In genomic region chr2:171436307-171436706, GRCh38 we compare ENCODE assay signal across 12 cellular contexts. TPM values are rescaled to one million over a fixed set of nuclear protein-coding genes. Genes with fewer than 3 reads are reported as not detected.
DNase-seq lines count a peak whose midpoint lies in the region; ATAC-seq, FAIRE-seq and TF ChIP-seq lines count a peak whose summit lies in the region.
"Had no signal": no experiment of that assay in that cellular context is flagged by ENCODE, and none has a peak within 500 bp of the region (broad histone marks: within the 10 kb centered on the region; RNA-seq: fewer than 3 reads in every experiment).

No MANE protein-coding gene starts in this region.

- H4K8ac ChIP-seq in trophoblast cell (ENCODE audit: low read depth, low read length) = no peak overlapping the region

- no peak overlapping the region for H3K4me3 ChIP-seq in GM23248
- H3K4me3 ChIP-seq in choroid plexus epithelial cell (ENCODE audit: low read depth, low read length) = no peak overlapping the region
- no peak overlapping the region for H3K4me3 ChIP-seq in trophoblast cell (ENCODE audit: low read depth, low read length)
- H3K4me3 ChIP-seq: uterus had no signal

- H3K4ac ChIP-seq in trophoblast cell (ENCODE audit: low read depth, low read length) = no peak overlapping the region

- DNase-seq in GM23248 (peak; percentile 80), NCI-H226 (peak; percentile 89), choroid plexus epithelial cell (ENCODE audit: low read depth) (peak; percentile 89), trophoblast cell (peak; percentile 37 to 84), D721Med (ENCODE audit: insufficient read length, low spot score) (no peak), dedifferentiated amniotic fluid mesenchymal stem cell (ENCODE audit: extremely low spot score) (no peak)
- DNase-seq: activated CD4-positive, alpha-beta T cell treated with anti-CD3 and anti-CD28 coated beads, Interleukin-2, amount 10 ng/mL, durations not matched to agents 24 days and 14 days; activated gamma-delta T cell treated with Interleukin-2 at 50 U/mL for 16 hours; effector CD8-positive, alpha-beta T cell; NCI-H526 treated with DMSO at 0.1 percent for 48 hours; uterus had no signal

- ATAC-seq in GM18498 (IDR thresholded peaks at IDR 0.05; ENCODE audit: unreplicated experiment) = no peak

- H3F3A ChIP-seq in GM23248 (ENCODE audit: insufficient read depth) = peaks cover 32% of the 10 kb centered on the region

- H3K79me1 ChIP-seq in trophoblast cell (ENCODE audit: low read length) = peaks cover 17% of the 10 kb centered on the region

- H3K9ac ChIP-seq in GM23248 = no peak overlapping the region
- no peak overlapping the region for H3K9ac ChIP-seq in trophoblast cell (ENCODE audit: low read length)

- H3K4me2 ChIP-seq in GM23248 (ENCODE audit: unreplicated experiment) (no peak overlapping the region), trophoblast cell (ENCODE audit: low read length) (no peak overlapping the region)

- H4K91ac ChIP-seq in trophoblast cell (ENCODE audit: low read depth, low read length) = no peak overlapping the region

- no peak overlapping the region for H2AK5ac ChIP-seq in trophoblast cell (ENCODE audit: low read length)

- H4K20me1 ChIP-seq in GM23248 (ENCODE audit: insufficient read depth) = no peaks in the 10 kb centered on the region

- H2AFZ ChIP-seq in GM23248 = no peak overlapping the region
- H2AFZ ChIP-seq in trophoblast cell (ENCODE audit: insufficient read depth, low read length, poor library complexity) = no peak overlapping the region

- H3K9me3 ChIP-seq in GM23248 (ENCODE audit: low read depth) (no peaks in the 10 kb centered on the region), trophoblast cell (ENCODE audit: insufficient read depth, low read depth, low read length) (no peaks in the 10 kb centered on the region)
- H3K9me3 ChIP-seq: uterus had no signal

- H3K27ac ChIP-seq in GM23248 = no peak overlapping the region
- no peak overlapping the region for H3K27ac ChIP-seq in trophoblast cell (ENCODE audit: low read depth, low read length)
- H3K27ac ChIP-seq: uterus had no signal

- no peak overlapping the region for H2BK120ac ChIP-seq in trophoblast cell (ENCODE audit: insufficient read depth, low read length, poor library complexity)

- H3K14ac ChIP-seq in trophoblast cell (ENCODE audit: low read length) = no peak overlapping the region

- H3K79me2 ChIP-seq in GM23248 (ENCODE audit: insufficient read depth) = peaks cover 43% of the 10 kb centered on the region
- H3K79me2 ChIP-seq in trophoblast cell (ENCODE audit: control insufficient read depth, insufficient read depth, low read length, poor library complexity) = peaks cover 13% of the 10 kb centered on the region

- no peak overlapping the region for H2BK12ac ChIP-seq in trophoblast cell (ENCODE audit: low read length)

- no peak for FAIRE-seq in D721Med (lab: Jason Lieb, UNC)

- no peak overlapping the region for H2BK5ac ChIP-seq in trophoblast cell (ENCODE audit: low read depth, low read length, poor library complexity)

- no peak overlapping the region for H3K18ac ChIP-seq in trophoblast cell (ENCODE audit: low read length)

- H3K4me1 ChIP-seq in GM23248 (ENCODE audit: insufficient read depth) (peaks cover 12% of the 10 kb centered on the region), trophoblast cell (ENCODE audit: control insufficient read depth in 1 of 2, insufficient read depth in 2 of 2, low read length in 2 of 2) (peaks cover 4 to 9% of the 10 kb centered on the region in 2 experiments)
- H3K4me1 ChIP-seq: uterus had no signal

- H4K12ac ChIP-seq in trophoblast cell (ENCODE audit: low read depth, low read length) = no peak overlapping the region

- H3K23ac ChIP-seq in trophoblast cell (ENCODE audit: low read length) = no peak overlapping the region

- peaks cover 33% of the 10 kb centered on the region for H3K36me3 ChIP-seq in GM23248 (ENCODE audit: low read depth)
- peaks cover 8 to 16% of the 10 kb centered on the region in 2 experiments for H3K36me3 ChIP-seq in trophoblast cell (ENCODE audit: control insufficient read depth in 1 of 2, insufficient read depth in 2 of 2, low read length in 2 of 2)
- H3K36me3 ChIP-seq: uterus had no signal

- WGBS in GM23248 (ENCODE audit: low coverage in 1 of 2, low lambda C conversion rate in 2 of 2, missing lambda C conversion rate in 2 of 2), 2 experiments = 95 to 96% methylated on average over 1 of the region's 1 CpG
- WGBS in trophoblast cell (ENCODE audit: extremely low coverage, insufficient coverage, insufficient read length) = no CpG with 5 or more reads among the region's 1 CpG

- H3K27me3 ChIP-seq in GM23248 (replicated peaks; ENCODE audit: insufficient read depth) = no peaks in the 10 kb centered on the region
- H3K27me3 ChIP-seq in trophoblast cell (ENCODE audit: insufficient read depth, low read length) = no peaks in the 10 kb centered on the region
- H3K27me3 ChIP-seq: uterus had no signal

- TF ChIP-seq CTCF in choroid plexus epithelial cell (conservative IDR thresholded peaks at IDR 0.05; ENCODE audit: low read depth, low read length) = no peak
- TF ChIP-seq CTCF in D721Med (IDR thresholded peaks at IDR 0.05; ENCODE audit: insufficient read depth, missing control alignments) = no peak

- H3K9me2 ChIP-seq in GM23248 (ENCODE audit: insufficient read depth) = no peaks in the 10 kb centered on the region

- in situ Hi-C loops in GM23248 (cut with MboI) = no loop called here

RNA-seq across cellular contexts. Expression of gene DCAF17, which starts 2.3 kb away (rescaled TPM):
- total RNA-seq in GM23248 (2014; rRNA removed; shearing (Covaris generic)) = 14.4 and 17.6 TPM in 2 replicates
- polyA plus RNA-seq in GM23248 (2016; fragmentation: Nextera tagmentation; extraction: Ambion mirVana) = 9.9 and 10.6 TPM in 2 replicates
- polyA plus RNA-seq in trophoblast cell (2013) = 9.6 and 10.0 TPM in 2 replicates

RNA-seq across cellular contexts. Expression of gene METTL8, which starts 2.5 kb away (rescaled TPM):
- 17.8 and 38.5 TPM in 2 replicates for total RNA-seq in GM23248 (2014; rRNA removed; shearing (Covaris generic))
- 27.2 and 31.5 TPM in 2 replicates for polyA plus RNA-seq in GM23248 (2016; fragmentation: Nextera tagmentation; extraction: Ambion mirVana)
- 13.5 and 16.8 TPM in 2 replicates for polyA plus RNA-seq in trophoblast cell (2013)

Comparison
In these comparisons a context has a peak if more than half of its experiments do, and no peak if none do; other contexts are left out.
1. DNase-seq: peak in GM23248 (single experiment), NCI-H226 (single experiment), choroid plexus epithelial cell (single experiment) and trophoblast cell (2 of 2); none in D721Med (single experiment) and dedifferentiated amniotic fluid mesenchymal stem cell (single experiment).